In the genomic region with DNA sequence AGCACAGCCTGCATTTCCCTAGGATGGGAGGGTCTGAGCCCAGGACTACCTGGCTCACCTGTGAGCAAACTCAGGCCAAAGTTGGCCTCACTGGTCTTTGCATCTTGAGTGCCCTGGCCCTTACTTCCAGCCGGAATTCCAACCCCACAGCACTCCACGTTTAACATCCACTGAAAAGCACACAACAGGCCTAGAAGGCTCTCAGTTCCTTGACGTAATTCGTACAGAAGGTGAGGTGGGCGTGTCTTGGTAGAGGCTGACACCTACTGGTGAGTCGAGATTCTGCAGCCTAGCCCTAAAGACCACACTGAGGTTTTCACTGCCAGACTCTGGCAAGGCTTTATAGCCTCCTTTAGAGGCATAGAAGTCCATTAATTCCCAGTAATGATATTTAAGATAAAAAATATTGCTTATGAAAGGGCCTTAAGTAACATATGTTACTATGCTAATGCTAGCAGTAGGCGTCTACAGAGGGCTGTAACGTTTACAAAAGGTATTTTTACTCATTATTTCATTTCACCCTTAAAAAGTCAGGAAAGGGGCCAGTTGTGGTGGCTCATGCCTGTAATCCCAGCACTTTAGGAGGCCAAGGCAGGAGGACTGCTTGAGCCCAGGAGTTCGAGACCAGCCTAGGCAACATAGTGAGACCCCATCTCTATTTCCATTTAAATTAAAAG, we compare ENCODE assay signal across 8 cellular contexts.
DNase-seq lines count a peak whose midpoint lies in the region; ATAC-seq, FAIRE-seq and TF ChIP-seq lines count a peak whose summit lies in the region.

No MANE protein-coding gene starts in this region.

- POLR2A ChIA-PET in HEK293 (lab: Yijun Ruan, JAX): no interaction called here

- no peak for TF ChIP-seq EP300 in sigmoid colon (IDR thresholded peaks at IDR 0.05)

- CTCF ChIA-PET in HEK293 (lab: Yijun Ruan, JAX): no interaction called here

- peak; percentile 51 for ATAC-seq in foreskin keratinocyte
- ATAC-seq in GM21390 (IDR thresholded peaks at IDR 0.05; ENCODE audit: unreplicated experiment): no peak
- ATAC-seq in GM19351 (IDR thresholded peaks at IDR 0.05; ENCODE audit: unreplicated experiment): no peak

- no peak for FAIRE-seq in RCC 7860 (lab: Jason Lieb, UNC)

- TF ChIP-seq CTCF in HEK293 (tag by site-specific recombination; IDR thresholded peaks at IDR 0.05) (0 out of 2 replicates have a peak, but pooled peaks have one; percentile 12), foreskin keratinocyte (conservative IDR thresholded peaks at IDR 0.05) (peak; percentile 87), sigmoid colon (IDR thresholded peaks at IDR 0.05) (peak in 3 of 4 experiments; percentile 34 to 72 (median 57))

- H3K36me3 ChIP-seq in HEK293 (ENCODE audit: control insufficient read depth in 2 of 2, insufficient read depth in 1 of 2, low read length in 2 of 2): no peaks in the 10 kb centered on the region
- no peaks in the 10 kb centered on the region for H3K36me3 ChIP-seq in sigmoid colon

- H3K27me3 ChIP-seq in foreskin keratinocyte (no peaks in the 10 kb centered on the region), sigmoid colon (no peaks in the 10 kb centered on the region)

- peak; percentile 61 for DNase-seq in COLO668 (lab: John Stamatoyannopoulos, UW; ENCODE audit: unreplicated experiment)
- DNase-seq in RCC 7860 (ENCODE audit: low spot score): peak; percentile 54
- DNase-seq in activated T-helper 1 cell treated with Interleukin-2 at 50 U/mL for 16 hours (ENCODE audit: low read depth): peak; percentile 21
- peak; percentile 13 to 55 for DNase-seq in foreskin keratinocyte
- DNase-seq in sigmoid colon: no peak

- no peak overlapping the region for H3K27ac ChIP-seq in HEK293 (ENCODE audit: extremely low read depth, low read depth, low read length)
- no peak overlapping the region for H3K27ac ChIP-seq in foreskin keratinocyte
- H3K27ac ChIP-seq in sigmoid colon: no peak overlapping the region

- intact Hi-C loops in sigmoid colon (cut with DNase I): loop anchor here (5.0 kb wide), 1 partner anchor 116 kb away; no protein-coding TSS in a partner anchor

- H3K4me3 ChIP-seq in HEK293 (ENCODE audit: low read depth, low read length): no peak overlapping the region
- no peak overlapping the region for H3K4me3 ChIP-seq in sigmoid colon

- H3K4me1 ChIP-seq in HEK293 (ENCODE audit: control insufficient read depth, insufficient read depth, low read length): no peaks in the 10 kb centered on the region
- H3K4me1 ChIP-seq in foreskin keratinocyte: no peaks in the 10 kb centered on the region
- peaks cover 0 to 19% (median 16%) of the 10 kb centered on the region in 4 donors for H3K4me1 ChIP-seq in sigmoid colon

- TF ChIP-seq POLR2A in sigmoid colon (IDR thresholded peaks at IDR 0.05): no peak

- H3K9me3 ChIP-seq in HEK293 (ENCODE audit: control insufficient read depth, insufficient read depth, low read depth, low read length) (no peaks in the 10 kb centered on the region), sigmoid colon (no peaks in the 10 kb centered on the region)

- 60 to 76% methylated on average over 9 of the region's 9 CpGs for WGBS in sigmoid colon, 2 donors

TF ChIP-seq in HEK293, 187 proteins besides CTCF, POLR2A, EP300 and RAD21:
- TF ChIP-seq KLF16 (tag by site-specific recombination; IDR thresholded peaks at IDR 0.05): 0 out of 2 replicates have a peak, but pooled peaks have one; percentile 46
- TF ChIP-seq, protein P1, sequence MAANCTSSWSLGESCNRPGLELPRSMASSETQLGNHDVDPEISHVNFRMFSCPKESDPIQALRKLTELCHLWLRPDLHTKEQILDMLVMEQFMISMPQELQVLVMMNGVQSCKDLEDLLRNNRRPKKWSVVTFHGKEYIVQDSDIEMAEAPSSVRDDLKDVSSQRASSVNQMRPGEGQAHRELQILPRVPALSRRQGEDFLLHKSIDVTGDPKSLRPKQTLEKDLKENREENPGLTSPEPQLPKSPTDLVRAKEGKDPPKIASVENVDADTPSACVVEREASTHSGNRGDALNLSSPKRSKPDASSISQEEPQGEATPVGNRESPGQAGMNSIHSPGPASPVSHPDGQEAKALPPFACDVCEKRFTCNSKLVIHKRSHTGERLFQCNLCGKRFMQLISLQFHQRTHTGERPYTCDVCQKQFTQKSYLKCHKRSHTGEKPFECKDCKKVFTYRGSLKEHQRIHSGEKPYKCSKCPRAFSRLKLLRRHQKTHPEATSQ (tag by site-specific recombination; IDR thresholded peaks at IDR 0.05): no peak
- no peak for TF ChIP-seq GLI4 (tag by site-specific recombination; IDR thresholded peaks at IDR 0.05)
- TF ChIP-seq SETDB1 (IDR thresholded peaks at IDR 0.05; ENCODE audit: insufficient read length, low read length): peak; percentile 67
- TF ChIP-seq ZNF654 (tag by site-specific recombination; IDR thresholded peaks at IDR 0.05; ENCODE audit: low read depth): peak; percentile 45
- peak; percentile 57 for TF ChIP-seq KLF9 (tag by site-specific recombination; IDR thresholded peaks at IDR 0.05; ENCODE audit: low read depth)
- TF ChIP-seq ZNF354C (tag by site-specific recombination; IDR thresholded peaks at IDR 0.05; ENCODE audit: borderline replicate concordance, low read depth): no peak
- TF ChIP-seq ZNF660 (tag by site-specific recombination; IDR thresholded peaks at IDR 0.05): 0 out of 2 replicates have a peak, but pooled peaks have one; percentile 14
TF ChIP-seq in HEK293: peak in this region for 5.

Comparison
In these comparisons a context has a peak if more than half of its experiments do, and no peak if none do; other contexts are left out.
1. CTCF ChIP-seq: peak in every context shown above with its lines; median percentile 87 in foreskin keratinocyte; 57 in sigmoid colon; 12 in HEK293.